Comparison of ENCODE assay signal across 8 cellular contexts in the genomic region with DNA sequence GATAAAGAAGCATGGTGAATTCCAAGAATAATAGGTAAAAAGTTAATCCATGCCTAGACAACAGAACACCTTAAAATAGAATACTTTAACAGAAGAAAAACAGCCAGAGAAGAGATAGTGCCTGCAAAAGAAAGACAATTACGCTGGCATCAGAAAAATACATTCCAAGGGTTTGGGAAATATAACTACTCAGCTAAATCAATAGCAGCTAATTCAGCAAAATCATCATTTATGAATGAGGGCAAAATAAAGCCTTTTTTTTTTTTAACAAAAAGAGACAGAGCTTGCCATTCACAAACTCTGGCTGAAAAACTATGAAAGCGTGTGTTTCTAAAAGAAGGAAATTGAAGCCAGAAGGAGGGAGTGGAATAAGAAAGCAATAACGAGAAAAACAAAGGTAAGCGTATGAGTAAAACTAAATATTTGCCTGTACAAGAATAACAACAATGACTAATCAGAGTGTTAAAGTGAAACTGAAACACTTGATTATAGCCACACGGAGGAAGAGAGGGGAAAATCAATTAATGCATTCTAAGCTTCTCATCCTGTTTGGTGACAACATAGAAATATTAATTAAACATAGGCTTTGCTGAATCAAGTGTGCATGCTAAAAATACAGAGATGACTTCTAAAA.
DNase-seq lines count a peak whose midpoint lies in the region; ATAC-seq and TF ChIP-seq lines count a peak whose summit lies in the region.

No MANE protein-coding gene starts in this region.

- H3K27ac ChIP-seq in gastroesophageal sphincter: no peak overlapping the region

- peak; percentile 56 for ATAC-seq in GM21737 (IDR thresholded peaks at IDR 0.05; ENCODE audit: unreplicated experiment)
- no peak for ATAC-seq in gastroesophageal sphincter

- intact Hi-C loops in lower leg skin (cut with DNase I; ENCODE audit: low total_unique reads): no loop called here

- H3K4me3 ChIP-seq in GM06990 (replicated peaks; ENCODE audit: low read depth, low read length) (no peak overlapping the region), gastroesophageal sphincter (peak overlapping the region; percentile 5 to 14), lower leg skin (ENCODE audit: low read depth, poor library complexity, severe bottlenecking) (no peak overlapping the region)

- DNase-seq in GM06990 (ENCODE audit: extremely low read depth, insufficient read length): peak; percentile 38
- DNase-seq in NCI-H774 (lab: John Stamatoyannopoulos, UW): peak; percentile 22
- DNase-seq in lower leg skin (ENCODE audit: low spot score in 2 of 2): no peak
- no peak for DNase-seq in NCI-H748 treated with DMSO at 0.1 percent for 48 hours (lab: John Stamatoyannopoulos, UW)
- no peak for DNase-seq in activated gamma-delta T cell treated with Interleukin-2 at 50 U/mL for 16 hours
- no peak for DNase-seq in NCI-H2227 treated with DMSO at 0.1 percent for 48 hours (lab: John Stamatoyannopoulos, UW)

- TF ChIP-seq EP300 in gastroesophageal sphincter (IDR thresholded peaks at IDR 0.05): no peak

- TF ChIP-seq POLR2A in gastroesophageal sphincter (IDR thresholded peaks at IDR 0.05) (no peak), lower leg skin (IDR thresholded peaks at IDR 0.05) (no peak)

- WGBS in gastroesophageal sphincter (ENCODE audit: low coverage in 1 of 2), 2 donors: 53 to 56% methylated on average over 5 of the region's 5 CpGs
- 21 to 23% methylated on average over 5 of the region's 5 CpGs for WGBS in lower leg skin, 2 donors

- H3K27me3 ChIP-seq in GM06990 (replicated peaks; ENCODE audit: control insufficient read depth, insufficient read depth, low read length): no peaks in the 10 kb centered on the region
- no peaks in the 10 kb centered on the region for H3K27me3 ChIP-seq in gastroesophageal sphincter

- H3K36me3 ChIP-seq in GM06990 (ENCODE audit: control insufficient read depth, insufficient read depth, low read length) (no peaks in the 10 kb centered on the region), gastroesophageal sphincter (no peaks in the 10 kb centered on the region)

- no peaks in the 10 kb centered on the region for H3K9me3 ChIP-seq in gastroesophageal sphincter

- TF ChIP-seq CTCF in GM06990 (IDR thresholded peaks at IDR 0.05; ENCODE audit: insufficient read depth, low read length, poor library complexity, severe bottlenecking) (no peak), gastroesophageal sphincter (IDR thresholded peaks at IDR 0.05) (no peak), lower leg skin (IDR thresholded peaks at IDR 0.05) (no peak)

- peaks cover 0 to 12% (median 0%) of the 10 kb centered on the region in 3 donors for H3K4me1 ChIP-seq in gastroesophageal sphincter

Comparison
In these comparisons a context has a peak if more than half of its experiments do, and no peak if none do; other contexts are left out.
1. DNase-seq: peak in GM06990 (single experiment) and NCI-H774 (single experiment); none in lower leg skin (0 of 2), NCI-H748 treated with DMSO at 0.1 percent for 48 hours (single experiment), activated gamma-delta T cell treated with Interleukin-2 at 50 U/mL for 16 hours (single experiment) and NCI-H2227 treated with DMSO at 0.1 percent for 48 hours (single experiment).
2. H3K4me3 ChIP-seq: peak in gastroesophageal sphincter (2 of 2); none in GM06990 (single experiment) and lower leg skin (single experiment).